In genomic region chr22:42490244-42490832, GRCh38 we compare ENCODE assay signal across 32 cellular contexts. TPM values are rescaled to one million over a fixed set of nuclear protein-coding genes. Genes with fewer than 3 reads are reported as not detected.
"Had no signal": no experiment of that assay in that cellular context is flagged by ENCODE, and none has a peak within 500 bp of the region (broad histone marks: within the 10 kb centered on the region; RNA-seq: fewer than 3 reads in every experiment).

No MANE protein-coding gene starts in this region.

- H3K9me3 ChIP-seq: adrenal gland, body of pancreas, breast epithelium had no signal

- H3K4me3 ChIP-seq: adrenal gland, body of pancreas, breast epithelium, PC-9 had no signal

- H3K27ac Mint-ChIP-seq: activated CD4-positive, alpha-beta T cell treated with anti-CD3 and anti-CD28 coated beads, Interleukin-2, amount 10 ng/mL, durations not matched to agents 24 days and 14 days; activated CD8-positive, alpha-beta T cell treated with anti-CD3 and anti-CD28 coated beads, Interleukin-2, amount 10 ng/mL, durations not matched to agents 7 days and 5 days; activated naive CD4-positive, alpha-beta T cell treated with anti-CD3 and anti-CD28 coated beads for 36 hours; activated naive CD4-positive, alpha-beta T cell treated with anti-CD3 and anti-CD28 coated beads, Interleukin-2, amount 50 U/mL, for 72 hours; activated T-helper 1 cell treated with anti-CD3 and anti-CD28 coated beads, Interleukin-12 subunit alpha, Interleukin-12 subunit beta, Interleukin-2, Interleukin-4 antibody, amounts not matched to agents 30 ng/mL and 10 ng/mL and 1 ng/mL, durations not matched to agents 14 hours and 24 hours and 36 hours had no signal

- H3K4me1 ChIP-seq: adrenal gland, body of pancreas, breast epithelium had no signal

- H3K27ac ChIP-seq: adrenal gland, body of pancreas, breast epithelium, PC-9, VCaP had no signal

- H3K27me3 ChIP-seq: adrenal gland, body of pancreas, breast epithelium had no signal

- DNase-seq: activated CD4-positive, alpha-beta T cell treated with anti-CD3 and anti-CD28 coated beads, Interleukin-2, amount 10 ng/mL, durations not matched to agents 24 days and 14 days; activated CD4-positive, alpha-beta T cell treated with anti-CD3 and anti-CD28 coated beads, Interleukin-2, amount 50 U/mL, for 4 hours; activated CD8-positive, alpha-beta T cell treated with anti-CD3 and anti-CD28 coated beads, Interleukin-2, amount 10 ng/mL, durations not matched to agents 7 days and 5 days; activated gamma-delta T cell treated with Interleukin-2 at 50 U/mL for 16 hours; activated naive CD4-positive, alpha-beta T cell treated with anti-CD3 and anti-CD28 coated beads for 36 hours; activated T-cell treated with anti-CD3 and anti-CD28 coated beads, Interleukin-2, amount 50 U/mL, for 4 hours; adrenal gland; body of pancreas; MM.1S; MV-4-11; NCI-H1092; NCI-H146; NCI-H187; NCI-H2029 treated with DMSO at 0.1 percent for 48 hours; NCI-H2107; NCI-H2171; NCI-H510A; NCI-H526; NCI-H748 treated with DMSO at 0.1 percent for 48 hours; NK-92 treated with Interleukin-12 subunit alpha and Interleukin-12 subunit beta, amount 100 ng/mL, for 24 hours; PC-9; Right ventricle myocardium superior; SW 1271; T-helper 1 cell; T-helper 2 cell; T-helper 9 cell had no signal

- H3K4me3 Mint-ChIP-seq: activated CD4-positive, alpha-beta T cell treated with anti-CD3 and anti-CD28 coated beads, Interleukin-2, amount 10 ng/mL, durations not matched to agents 24 days and 14 days; activated CD8-positive, alpha-beta T cell treated with anti-CD3 and anti-CD28 coated beads, Interleukin-2, amount 10 ng/mL, durations not matched to agents 7 days and 5 days; activated naive CD4-positive, alpha-beta T cell treated with anti-CD3 and anti-CD28 coated beads for 36 hours; activated T-cell treated with anti-CD3 and anti-CD28 coated beads, Interleukin-2, amount 50 U/mL, for 4 hours; activated T-helper 1 cell treated with anti-CD3 and anti-CD28 coated beads, Interleukin-12 subunit alpha, Interleukin-12 subunit beta, Interleukin-2, Interleukin-4 antibody, amounts not matched to agents 30 ng/mL and 10 ng/mL and 1 ng/mL, durations not matched to agents 14 hours and 24 hours and 36 hours had no signal

- ATAC-seq: activated CD8-positive, alpha-beta T cell treated with anti-CD3 and anti-CD28 coated beads, Interleukin-2, amount 10 ng/mL, durations not matched to agents 7 days and 5 days; activated naive CD4-positive, alpha-beta T cell treated with anti-CD3 and anti-CD28 coated beads, Interleukin-2, amount 50 U/mL, for 72 hours; activated T-cell treated with anti-CD3 and anti-CD28 coated beads, Interleukin-2, amount 50 U/mL, for 4 hours; body of pancreas had no signal

- H3K36me3 ChIP-seq: adrenal gland, breast epithelium had no signal

- H3K9me3 Mint-ChIP-seq: activated CD4-positive, alpha-beta T cell treated with anti-CD3 and anti-CD28 coated beads, Interleukin-2, amount 10 ng/mL, durations not matched to agents 24 days and 14 days; activated naive CD4-positive, alpha-beta T cell treated with anti-CD3 and anti-CD28 coated beads for 36 hours; activated naive CD4-positive, alpha-beta T cell treated with anti-CD3 and anti-CD28 coated beads, Interleukin-2, amount 50 U/mL, for 72 hours; activated T-cell treated with anti-CD3 and anti-CD28 coated beads, Interleukin-2, amount 50 U/mL, for 4 hours; activated T-helper 1 cell treated with anti-CD3 and anti-CD28 coated beads, Interleukin-12 subunit alpha, Interleukin-12 subunit beta, Interleukin-2, Interleukin-4 antibody, amounts not matched to agents 30 ng/mL and 10 ng/mL and 1 ng/mL, durations not matched to agents 14 hours and 24 hours and 36 hours had no signal

- H3K4me2 ChIP-seq: PC-9 had no signal

- FAIRE-seq: astrocyte had no signal

- H2AFZ ChIP-seq: PC-9 had no signal

- H3K4me1 Mint-ChIP-seq: activated CD4-positive, alpha-beta T cell treated with anti-CD3 and anti-CD28 coated beads, Interleukin-2, amount 10 ng/mL, durations not matched to agents 24 days and 14 days had no signal

- H3K36me3 Mint-ChIP-seq: activated naive CD4-positive, alpha-beta T cell treated with anti-CD3 and anti-CD28 coated beads, Interleukin-2, amount 50 U/mL, for 72 hours had no signal

RNA-seq across cellular contexts. Expression of gene NFAM1, which starts 58.1 kb away (rescaled TPM):
- total RNA-seq: LHCN-M2, PC-9 had no signal
